Comparison of ENCODE assay signal across 10 cellular contexts in genomic region chr6:79421707-79422484, GRCh38.
DNase-seq lines count a peak whose midpoint lies in the region; ATAC-seq and TF ChIP-seq lines count a peak whose summit lies in the region.
"Had no signal": no experiment of that assay in that cellular context is flagged by ENCODE, and none has a peak within 500 bp of the region (broad histone marks: within the 10 kb centered on the region; RNA-seq: fewer than 3 reads in every experiment).

No MANE protein-coding gene starts in this region.

- peak overlapping the region; percentile 71 for H3K4me2 ChIP-seq in PC-3 (ENCODE audit: low read length)

- H3K9me3 ChIP-seq in breast epithelium, result no peaks in the 10 kb centered on the region
- H3K9me3 ChIP-seq in PC-3 (ENCODE audit: low read length), result no peaks in the 10 kb centered on the region

- BruUV-seq in MCF 10A (replicated peaks; lab: Mats Ljungman, UMichigan) (no TSS peak), PC-3 (replicated peaks; lab: Mats Ljungman, UMichigan) (no TSS peak)

- TF ChIP-seq POLR2A in breast epithelium (IDR thresholded peaks at IDR 0.05), result no peak

- no peaks in the 10 kb centered on the region for H3K4me1 ChIP-seq in breast epithelium
- peaks cover 7% of the 10 kb centered on the region for H3K4me1 ChIP-seq in PC-3 (ENCODE audit: insufficient read depth, low read length)

- intact Hi-C loops in MCF 10A (cut with micrococcal nuclease) (no loop called here), breast epithelium (cut with DNase I; ENCODE audit: low total_unique reads) (no loop called here), PC-3 (cut with micrococcal nuclease) (loop anchor here (5.0 kb wide), 2 partner anchors 35 to 40 kb away; no protein-coding TSS in a partner anchor)

- H3K27ac Mint-ChIP-seq in MCF 10A (ENCODE audit: low read depth, unreplicated experiment), result peak overlapping the region; percentile 85
- H3K27ac Mint-ChIP-seq in activated CD8-positive, alpha-beta memory T cell treated with anti-CD3 and anti-CD28 coated beads, Interleukin-2, amount 10 ng/mL, durations not matched to agents 7 days and 5 days, result no peak overlapping the region
- H3K27ac Mint-ChIP-seq in stimulated activated effector memory CD8-positive, alpha-beta T cell treated with anti-CD3 and anti-CD28 coated beads, Interleukin-12 subunit alpha, Interleukin-12 subunit beta, amount 100 ng/mL, for 72 hours, result no peak overlapping the region
- H3K27ac Mint-ChIP-seq in activated naive CD8-positive, alpha-beta T cell treated with anti-CD3 and anti-CD28 coated beads, Interleukin-2, amount 50 U/mL, for 24 hours, result no peak overlapping the region
- H3K27ac Mint-ChIP-seq: activated B cell treated with CpG ODN at 0.5 μM for 24 hours had no signal

- DNase-seq in MCF 10A (ENCODE audit: unreplicated experiment) (peak; percentile 95), breast epithelium (ENCODE audit: low spot score in 2 of 2) (no peak), PC-3 (peak; percentile 87), foreskin melanocyte (peak; percentile 92)
- no peak for DNase-seq in activated CD8-positive, alpha-beta memory T cell treated with anti-CD3 and anti-CD28 coated beads, Interleukin-2, amount 10 ng/mL, durations not matched to agents 7 days and 5 days
- no peak for DNase-seq in stimulated activated effector memory CD8-positive, alpha-beta T cell treated with anti-CD3 and anti-CD28 coated beads, Interleukin-12 subunit alpha, Interleukin-12 subunit beta, amount 100 ng/mL, for 72 hours (ENCODE audit: low spot score in 2 of 2)
- DNase-seq in activated naive CD8-positive, alpha-beta T cell treated with anti-CD3 and anti-CD28 coated beads, Interleukin-2, amount 50 U/mL, for 24 hours, result no peak
- DNase-seq: activated B cell treated with CpG ODN at 0.5 μM for 24 hours had no signal

- no peak overlapping the region for H3K27ac ChIP-seq in breast epithelium
- H3K27ac ChIP-seq in PC-3 (ENCODE audit: low read length), result peak overlapping the region; percentile 24; the same call in 1 of the 2 replicates
- H3K27ac ChIP-seq: C4-2B had no signal

- no peaks in the 10 kb centered on the region for H3K9me3 Mint-ChIP-seq in MCF 10A (ENCODE audit: unreplicated experiment)
- no peaks in the 10 kb centered on the region for H3K9me3 Mint-ChIP-seq in activated CD8-positive, alpha-beta memory T cell treated with anti-CD3 and anti-CD28 coated beads, Interleukin-2, amount 10 ng/mL, durations not matched to agents 7 days and 5 days (ENCODE audit: low read depth)
- no peaks in the 10 kb centered on the region for H3K9me3 Mint-ChIP-seq in stimulated activated effector memory CD8-positive, alpha-beta T cell treated with anti-CD3 and anti-CD28 coated beads, Interleukin-12 subunit alpha, Interleukin-12 subunit beta, amount 100 ng/mL, for 72 hours
- H3K9me3 Mint-ChIP-seq in activated naive CD8-positive, alpha-beta T cell treated with anti-CD3 and anti-CD28 coated beads, Interleukin-2, amount 50 U/mL, for 24 hours, result no peaks in the 10 kb centered on the region
- H3K9me3 Mint-ChIP-seq: activated B cell treated with CpG ODN at 0.5 μM for 24 hours had no signal

- peaks cover 29% of the 10 kb centered on the region for H3K4me1 Mint-ChIP-seq in MCF 10A (ENCODE audit: insufficient read depth, unreplicated experiment)
- H3K4me1 Mint-ChIP-seq in activated CD8-positive, alpha-beta memory T cell treated with anti-CD3 and anti-CD28 coated beads, Interleukin-2, amount 10 ng/mL, durations not matched to agents 7 days and 5 days, result no peaks in the 10 kb centered on the region
- no peaks in the 10 kb centered on the region for H3K4me1 Mint-ChIP-seq in stimulated activated effector memory CD8-positive, alpha-beta T cell treated with anti-CD3 and anti-CD28 coated beads, Interleukin-12 subunit alpha, Interleukin-12 subunit beta, amount 100 ng/mL, for 72 hours
- H3K4me1 Mint-ChIP-seq in activated naive CD8-positive, alpha-beta T cell treated with anti-CD3 and anti-CD28 coated beads, Interleukin-2, amount 50 U/mL, for 24 hours, result no peaks in the 10 kb centered on the region
- H3K4me1 Mint-ChIP-seq: activated B cell treated with CpG ODN at 0.5 μM for 24 hours had no signal

- CTCF ChIA-PET in MCF 10A (lab: Yijun Ruan, JAX), result interaction anchor here (0.7 kb wide), 1 partner anchor 109 kb away, joined by 3 read pairs; no protein-coding TSS in a partner anchor
- CTCF ChIA-PET in PC-3 (lab: Charles Lee), result no interaction called here
- CTCF ChIA-PET in activated CD8-positive, alpha-beta memory T cell treated with anti-CD3 and anti-CD28 coated beads, Interleukin-2, amount 10 ng/mL, durations not matched to agents 7 days and 5 days (lab: Charles Lee), result no interaction called here

- H3K36me3 Mint-ChIP-seq in MCF 10A (ENCODE audit: insufficient read depth, unreplicated experiment), result no peaks in the 10 kb centered on the region
- H3K36me3 Mint-ChIP-seq in activated CD8-positive, alpha-beta memory T cell treated with anti-CD3 and anti-CD28 coated beads, Interleukin-2, amount 10 ng/mL, durations not matched to agents 7 days and 5 days, result no peaks in the 10 kb centered on the region
- no peaks in the 10 kb centered on the region for H3K36me3 Mint-ChIP-seq in stimulated activated effector memory CD8-positive, alpha-beta T cell treated with anti-CD3 and anti-CD28 coated beads, Interleukin-12 subunit alpha, Interleukin-12 subunit beta, amount 100 ng/mL, for 72 hours
- H3K36me3 Mint-ChIP-seq in activated naive CD8-positive, alpha-beta T cell treated with anti-CD3 and anti-CD28 coated beads, Interleukin-2, amount 50 U/mL, for 24 hours (ENCODE audit: low read depth), result no peaks in the 10 kb centered on the region

- H3K9me2 ChIP-seq in PC-3 (replicated peaks; ENCODE audit: low read length), result no peaks in the 10 kb centered on the region

- no peaks in the 10 kb centered on the region for H3K27me3 Mint-ChIP-seq in MCF 10A (ENCODE audit: insufficient read depth, unreplicated experiment)
- H3K27me3 Mint-ChIP-seq in activated CD8-positive, alpha-beta memory T cell treated with anti-CD3 and anti-CD28 coated beads, Interleukin-2, amount 10 ng/mL, durations not matched to agents 7 days and 5 days, result peaks cover 8% of the 10 kb centered on the region
- peaks cover 4% of the 10 kb centered on the region for H3K27me3 Mint-ChIP-seq in activated naive CD8-positive, alpha-beta T cell treated with anti-CD3 and anti-CD28 coated beads, Interleukin-2, amount 50 U/mL, for 24 hours
- H3K27me3 Mint-ChIP-seq: activated B cell treated with CpG ODN at 0.5 μM for 24 hours had no signal

- no peaks in the 10 kb centered on the region for H3K79me2 ChIP-seq in PC-3 (ENCODE audit: low read length)

- H3K27me3 ChIP-seq in breast epithelium (no peaks in the 10 kb centered on the region), PC-3 (ENCODE audit: low read length) (no peaks in the 10 kb centered on the region)

- no peak overlapping the region for H3K4me3 ChIP-seq in breast epithelium
- H3K4me3 ChIP-seq in PC-3 (ENCODE audit: low read length), result peak overlapping the region; percentile 25; the same call in 1 of the 2 replicates

- H4K20me1 ChIP-seq in PC-3 (ENCODE audit: low read length), result no peaks in the 10 kb centered on the region

- no peaks in the 10 kb centered on the region for H3F3A ChIP-seq in PC-3 (ENCODE audit: low read length, unreplicated experiment)

- peak overlapping the region; percentile 28 for H3K4me3 Mint-ChIP-seq in MCF 10A (ENCODE audit: unreplicated experiment)
- no peak overlapping the region for H3K4me3 Mint-ChIP-seq in activated CD8-positive, alpha-beta memory T cell treated with anti-CD3 and anti-CD28 coated beads, Interleukin-2, amount 10 ng/mL, durations not matched to agents 7 days and 5 days
- no peak overlapping the region for H3K4me3 Mint-ChIP-seq in stimulated activated effector memory CD8-positive, alpha-beta T cell treated with anti-CD3 and anti-CD28 coated beads, Interleukin-12 subunit alpha, Interleukin-12 subunit beta, amount 100 ng/mL, for 72 hours
- H3K4me3 Mint-ChIP-seq in activated naive CD8-positive, alpha-beta T cell treated with anti-CD3 and anti-CD28 coated beads, Interleukin-2, amount 50 U/mL, for 24 hours, result no peak overlapping the region
- H3K4me3 Mint-ChIP-seq: activated B cell treated with CpG ODN at 0.5 μM for 24 hours had no signal

- TF ChIP-seq CTCF in MCF 10A (IDR thresholded peaks at IDR 0.05; ENCODE audit: unreplicated experiment), result no peak
- TF ChIP-seq CTCF in breast epithelium (IDR thresholded peaks at IDR 0.05), result no peak
- TF ChIP-seq CTCF in PC-3 (conservative IDR thresholded peaks at IDR 0.05; ENCODE audit: low read depth, low read length), result no peak

- ATAC-seq in HG03457 (IDR thresholded peaks at IDR 0.05; ENCODE audit: unreplicated experiment) (peak; percentile 84), PC-3 (peak; percentile 80)
- ATAC-seq in activated CD8-positive, alpha-beta memory T cell treated with anti-CD3 and anti-CD28 coated beads, Interleukin-2, amount 10 ng/mL, durations not matched to agents 7 days and 5 days, result no peak
- ATAC-seq in stimulated activated effector memory CD8-positive, alpha-beta T cell treated with anti-CD3 and anti-CD28 coated beads, Interleukin-12 subunit alpha, Interleukin-12 subunit beta, amount 100 ng/mL, for 72 hours, result no peak
- ATAC-seq in activated naive CD8-positive, alpha-beta T cell treated with anti-CD3 and anti-CD28 coated beads, Interleukin-2, amount 50 U/mL, for 24 hours, result no peak

- POLR2A ChIA-PET in MCF 10A (lab: Yijun Ruan, JAX), result interaction anchor here (0.7 to 4.4 kb wide), 11 partner anchors 8 to 346 kb away, joined by 3 to 33 read pairs (median 3); partner anchors contain the start of genes HMGN3 and PHIP
- POLR2A ChIA-PET in PC-3 (lab: Charles Lee; ENCODE audit: unreplicated experiment), result no interaction called here

- no peak overlapping the region for H2AFZ ChIP-seq in PC-3 (ENCODE audit: low read length)

- H3K9ac ChIP-seq in PC-3 (ENCODE audit: low read length), result no peak overlapping the region

- no peaks in the 10 kb centered on the region for H3K36me3 ChIP-seq in breast epithelium
- no peaks in the 10 kb centered on the region for H3K36me3 ChIP-seq in PC-3 (ENCODE audit: low read depth, low read length)

Comparison
In these comparisons a context has a peak if more than half of its experiments do, and no peak if none do; other contexts are left out.
1. DNase-seq: peak in MCF 10A (single experiment), PC-3 (single experiment) and foreskin melanocyte (single experiment); none in breast epithelium (0 of 2), activated CD8-positive, alpha-beta memory T cell treated with anti-CD3 and anti-CD28 coated beads, Interleukin-2, amount 10 ng/mL, durations not matched to agents 7 days and 5 days (single experiment), stimulated activated effector memory CD8-positive, alpha-beta T cell treated with anti-CD3 and anti-CD28 coated beads, Interleukin-12 subunit alpha, Interleukin-12 subunit beta, amount 100 ng/mL, for 72 hours (0 of 2) and activated naive CD8-positive, alpha-beta T cell treated with anti-CD3 and anti-CD28 coated beads, Interleukin-2, amount 50 U/mL, for 24 hours (single experiment).
2. ATAC-seq: peak in HG03457 (single experiment) and PC-3 (single experiment); none in activated CD8-positive, alpha-beta memory T cell treated with anti-CD3 and anti-CD28 coated beads, Interleukin-2, amount 10 ng/mL, durations not matched to agents 7 days and 5 days (single experiment), stimulated activated effector memory CD8-positive, alpha-beta T cell treated with anti-CD3 and anti-CD28 coated beads, Interleukin-12 subunit alpha, Interleukin-12 subunit beta, amount 100 ng/mL, for 72 hours (single experiment) and activated naive CD8-positive, alpha-beta T cell treated with anti-CD3 and anti-CD28 coated beads, Interleukin-2, amount 50 U/mL, for 24 hours (single experiment).